In the genomic region with DNA sequence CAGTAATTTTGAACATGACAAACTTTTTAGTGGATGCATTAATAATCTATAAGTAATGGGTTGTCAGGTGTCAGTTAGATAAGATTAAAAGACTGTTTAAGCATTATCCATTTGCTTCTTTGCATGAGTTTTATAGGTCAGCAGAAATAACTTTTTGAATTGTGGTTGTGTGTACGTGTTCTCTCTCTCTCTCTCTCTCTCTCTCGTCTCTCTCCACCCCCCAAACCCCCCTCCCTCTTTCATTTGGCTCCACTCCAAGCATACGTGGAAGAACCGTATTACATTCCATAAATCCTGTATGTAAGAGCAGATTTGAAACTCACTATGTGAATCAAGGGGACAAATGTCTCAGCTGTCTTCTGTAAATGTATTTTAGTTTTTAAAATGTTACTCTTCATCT, we compare ENCODE assay signal across 13 cellular contexts.
DNase-seq lines count a peak whose midpoint lies in the region; ATAC-seq and TF ChIP-seq lines count a peak whose summit lies in the region.
"Had no signal": no experiment of that assay in that cellular context is flagged by ENCODE, and none has a peak within 500 bp of the region (broad histone marks: within the 10 kb centered on the region; RNA-seq: fewer than 3 reads in every experiment).

No MANE protein-coding gene starts in this region.

- peaks cover 25% of the 10 kb centered on the region for H3K36me3 Mint-ChIP-seq in type B pancreatic cell
- H3K36me3 Mint-ChIP-seq in activated T-cell treated with anti-CD3 and anti-CD28 coated beads, Interleukin-2, amount 50 U/mL, for 24 hours (ENCODE audit: low read depth) = no peaks in the 10 kb centered on the region

- H3K27ac Mint-ChIP-seq in type B pancreatic cell = peak overlapping the region; percentile 81
- H3K27ac Mint-ChIP-seq in activated T-cell treated with anti-CD3 and anti-CD28 coated beads, Interleukin-2, amount 50 U/mL, for 24 hours = no peak overlapping the region

- no peaks in the 10 kb centered on the region; the same call in 1 of the 2 replicates for H3K79me2 ChIP-seq in SK-N-SH (ENCODE audit: insufficient read depth)

- H3K9me2 ChIP-seq in SK-N-SH = no peaks in the 10 kb centered on the region

- no peak for TF ChIP-seq EP300 in SK-N-SH (IDR thresholded peaks at IDR 0.05; ENCODE audit: borderline replicate concordance in 1 of 2, low read depth in 1 of 2, low read length in 1 of 2)

- POLR2A ChIA-PET in SK-N-SH (lab: Yijun Ruan, JAX) = no interaction called here

- H3F3A ChIP-seq in SK-N-SH (replicated peaks; ENCODE audit: insufficient read depth) = peaks cover 3% of the 10 kb centered on the region

- DNase-seq in SK-N-SH (no peak), dorsolateral prefrontal cortex (no peak), lung microvascular endothelial cell (ENCODE audit: low read depth in 2 of 2) (peak; percentile 63 to 87), type B pancreatic cell (ENCODE audit: extremely low spot score, unreplicated experiment) (no peak), H7 (no peak), GM19238 (ENCODE audit: insufficient read length, low spot score) (no peak)
- DNase-seq in activated T-cell treated with anti-CD3 and anti-CD28 coated beads, Interleukin-2, amount 50 U/mL, for 24 hours = no peak
- DNase-seq: activated gamma-delta T cell; effector memory CD4-positive, alpha-beta T cell; left colon; MV-4-11 had no signal

- no peak for TF ChIP-seq RAD21 in SK-N-SH (IDR thresholded peaks at IDR 0.05; ENCODE audit: low read length)

- peaks cover 4 to 12% of the 10 kb centered on the region in 2 experiments; a peak in 3 of 4 replicates for H3K4me1 ChIP-seq in SK-N-SH (ENCODE audit: control insufficient read depth in 1 of 2, insufficient read depth in 2 of 2, low read depth in 1 of 2, low read length in 1 of 2)
- H3K4me1 ChIP-seq: BLaER1 had no signal

- no peaks in the 10 kb centered on the region for H3K9me3 Mint-ChIP-seq in type B pancreatic cell
- no peaks in the 10 kb centered on the region for H3K9me3 Mint-ChIP-seq in activated T-cell treated with anti-CD3 and anti-CD28 coated beads, Interleukin-2, amount 50 U/mL, for 24 hours

- no peak overlapping the region for H3K4me3 ChIP-seq in SK-N-SH (ENCODE audit: low read depth in 2 of 2, low read length in 1 of 2)
- H3K4me3 ChIP-seq in dorsolateral prefrontal cortex = peak overlapping the region in 58 of 59 donors; percentile 20 to 69 (median 47)
- H3K4me3 ChIP-seq in H7 (ENCODE audit: insufficient read depth, low read depth, low read length) = no peak overlapping the region
- H3K4me3 ChIP-seq: BLaER1 had no signal

- TF ChIP-seq CTCF in SK-N-SH (IDR thresholded peaks at IDR 0.05) = no peak
- no peak for TF ChIP-seq CTCF in dorsolateral prefrontal cortex (IDR thresholded peaks at IDR 0.05 in 54 of 56, conservative IDR thresholded peaks at IDR 0.05 in 2 of 56; ENCODE audit: low read depth in 1 of 56, partially characterized antibody in 56 of 56)
- no peak for TF ChIP-seq CTCF in type B pancreatic cell (conservative IDR thresholded peaks at IDR 0.05)

- peaks cover 39% of the 10 kb centered on the region for H3K4me1 Mint-ChIP-seq in type B pancreatic cell (ENCODE audit: unreplicated experiment)
- H3K4me1 Mint-ChIP-seq in activated T-cell treated with anti-CD3 and anti-CD28 coated beads, Interleukin-2, amount 50 U/mL, for 24 hours (ENCODE audit: low read depth) = no peaks in the 10 kb centered on the region

- no peak overlapping the region for H2AFZ ChIP-seq in SK-N-SH (ENCODE audit: low read depth)

- 40% methylated on average over 4 of the region's 4 CpGs for WGBS in SK-N-SH (ENCODE audit: low lambda C conversion rate)

- no peak overlapping the region for H3K27ac ChIP-seq in SK-N-SH (ENCODE audit: low read depth in 2 of 2, low read length in 1 of 2)
- peak overlapping the region in 54 of 59 donors; percentile 29 to 91 (median 75) for H3K27ac ChIP-seq in dorsolateral prefrontal cortex
- H3K27ac ChIP-seq: BLaER1 had no signal

- ATAC-seq in SK-N-SH treated with all-trans-retinoic acid at 6 μM for 48 hours = no peak
- ATAC-seq: left colon had no signal

- CTCF ChIA-PET in SK-N-SH (lab: Yijun Ruan, JAX) = no interaction called here

- H3K9ac ChIP-seq in SK-N-SH = no peak overlapping the region
- H3K9ac ChIP-seq: BLaER1 had no signal

- H3K27me3 ChIP-seq in SK-N-SH (ENCODE audit: insufficient read depth) (no peaks in the 10 kb centered on the region), dorsolateral prefrontal cortex (peaks cover 0 to 11% (median 0%) of the 10 kb centered on the region in 45 donors), H7 (ENCODE audit: control insufficient read depth, insufficient read depth, low read length) (no peaks in the 10 kb centered on the region)
- H3K27me3 ChIP-seq: BLaER1 had no signal

- no peaks in the 10 kb centered on the region for H4K20me1 ChIP-seq in SK-N-SH (ENCODE audit: insufficient read depth)
- H4K20me1 ChIP-seq: BLaER1 had no signal

- no peaks in the 10 kb centered on the region for H3K9me3 ChIP-seq in SK-N-SH
- H3K9me3 ChIP-seq: BLaER1 had no signal

- H3K36me3 ChIP-seq in SK-N-SH (replicated peaks in 1 of 2; ENCODE audit: control insufficient read depth in 1 of 2, insufficient read depth in 2 of 2, low read length in 1 of 2) (peaks cover 24 to 52% of the 10 kb centered on the region in 2 experiments), H7 (replicated peaks; ENCODE audit: control insufficient read depth, insufficient read depth, low read length) (no peaks in the 10 kb centered on the region)
- H3K36me3 ChIP-seq: BLaER1 had no signal

- no peaks in the 10 kb centered on the region for H3K27me3 Mint-ChIP-seq in type B pancreatic cell
- H3K27me3 Mint-ChIP-seq in activated T-cell treated with anti-CD3 and anti-CD28 coated beads, Interleukin-2, amount 50 U/mL, for 24 hours = peaks cover 4% of the 10 kb centered on the region

- peak overlapping the region; percentile 68 for H3K4me3 Mint-ChIP-seq in type B pancreatic cell
- no peak overlapping the region for H3K4me3 Mint-ChIP-seq in activated T-cell treated with anti-CD3 and anti-CD28 coated beads, Interleukin-2, amount 50 U/mL, for 24 hours

- intact Hi-C loops in dorsolateral prefrontal cortex (cut with DNase I) = loop anchor here in 1 of 2 donors (2.0 kb wide), 1 partner anchor 116 kb away; no protein-coding TSS in a partner anchor

- H3K4me2 ChIP-seq in SK-N-SH = no peak overlapping the region
- H3K4me2 ChIP-seq: BLaER1 had no signal

TF ChIP-seq in SK-N-SH, 30 proteins besides CTCF, POLR2A, EP300 and RAD21:
- TF ChIP-seq YY1 (IDR thresholded peaks at IDR 0.05; ENCODE audit: low read depth) = no peak
- TF ChIP-seq EZH2phosphoT487 (IDR thresholded peaks at IDR 0.05; ENCODE audit: borderline replicate concordance, low read depth) = no peak
- 0 out of 2 replicates have a peak, but pooled peaks have one; percentile 34 for TF ChIP-seq NFIC (IDR thresholded peaks at IDR 0.05; ENCODE audit: borderline replicate concordance)
- TF ChIP-seq GATA2 (CRISPR knock-in tag; IDR thresholded peaks at IDR 0.05) = no peak
- TF ChIP-seq, protein P1, sequence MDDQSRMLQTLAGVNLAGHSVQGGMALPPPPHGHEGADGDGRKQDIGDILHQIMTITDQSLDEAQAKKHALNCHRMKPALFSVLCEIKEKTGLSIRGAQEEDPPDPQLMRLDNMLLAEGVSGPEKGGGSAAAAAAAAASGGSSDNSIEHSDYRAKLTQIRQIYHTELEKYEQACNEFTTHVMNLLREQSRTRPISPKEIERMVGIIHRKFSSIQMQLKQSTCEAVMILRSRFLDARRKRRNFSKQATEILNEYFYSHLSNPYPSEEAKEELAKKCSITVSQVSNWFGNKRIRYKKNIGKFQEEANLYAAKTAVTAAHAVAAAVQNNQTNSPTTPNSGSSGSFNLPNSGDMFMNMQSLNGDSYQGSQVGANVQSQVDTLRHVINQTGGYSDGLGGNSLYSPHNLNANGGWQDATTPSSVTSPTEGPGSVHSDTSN (IDR thresholded peaks at IDR 0.05) = no peak

TF ChIP-seq in SK-N-SH treated with all-trans-retinoic acid at 6 μM for 48 hours, 23 proteins besides CTCF, POLR2A, EP300 and RAD21 (continues in another document):
- no peak for TF ChIP-seq GLIS3 (CRISPR knock-in tag; IDR thresholded peaks at IDR 0.05)
- no peak for TF ChIP-seq ZFP30 (CRISPR knock-in tag; IDR thresholded peaks at IDR 0.05)
- no peak for TF ChIP-seq ISL1 (CRISPR knock-in tag; IDR thresholded peaks at IDR 0.05)
- TF ChIP-seq ZNF8 (CRISPR knock-in tag; IDR thresholded peaks at IDR 0.05) = no peak
- TF ChIP-seq, protein P2, sequence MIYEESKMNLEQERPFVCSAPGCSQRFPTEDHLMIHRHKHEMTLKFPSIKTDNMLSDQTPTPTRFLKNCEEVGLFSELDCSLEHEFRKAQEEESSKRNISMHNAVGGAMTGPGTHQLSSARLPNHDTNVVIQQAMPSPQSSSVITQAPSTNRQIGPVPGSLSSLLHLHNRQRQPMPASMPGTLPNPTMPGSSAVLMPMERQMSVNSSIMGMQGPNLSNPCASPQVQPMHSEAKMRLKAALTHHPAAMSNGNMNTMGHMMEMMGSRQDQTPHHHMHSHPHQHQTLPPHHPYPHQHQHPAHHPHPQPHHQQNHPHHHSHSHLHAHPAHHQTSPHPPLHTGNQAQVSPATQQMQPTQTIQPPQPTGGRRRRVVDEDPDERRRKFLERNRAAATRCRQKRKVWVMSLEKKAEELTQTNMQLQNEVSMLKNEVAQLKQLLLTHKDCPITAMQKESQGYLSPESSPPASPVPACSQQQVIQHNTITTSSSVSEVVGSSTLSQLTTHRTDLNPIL (CRISPR knock-in tag; IDR thresholded peaks at IDR 0.05; ENCODE audit: low read depth) = no peak
- TF ChIP-seq RARB (CRISPR knock-in tag; IDR thresholded peaks at IDR 0.05) = no peak
- no peak for TF ChIP-seq TCF4 (CRISPR knock-in tag; IDR thresholded peaks at IDR 0.05; ENCODE audit: borderline replicate concordance)
- no peak for TF ChIP-seq ZFP3 (CRISPR knock-in tag; IDR thresholded peaks at IDR 0.05)
- TF ChIP-seq BACH2 (CRISPR knock-in tag; IDR thresholded peaks at IDR 0.05; ENCODE audit: borderline replicate concordance) = no peak
- TF ChIP-seq ZNF565 (CRISPR knock-in tag; conservative IDR thresholded peaks at IDR 0.05; ENCODE audit: low read depth) = no peak
- no peak for TF ChIP-seq ZNF70 (CRISPR knock-in tag; IDR thresholded peaks at IDR 0.05)

Comparison
In these comparisons a context has a peak if more than half of its experiments do, and no peak if none do; other contexts are left out.
1. DNase-seq: peak in lung microvascular endothelial cell (2 of 2); none in SK-N-SH (single experiment), dorsolateral prefrontal cortex (0 of 10), type B pancreatic cell (single experiment), activated T-cell treated with anti-CD3 and anti-CD28 coated beads, Interleukin-2, amount 50 U/mL, for 24 hours (single experiment), H7 (single experiment) and GM19238 (single experiment).
2. H3K27ac ChIP-seq: peak in dorsolateral prefrontal cortex (54 of 59); none in SK-N-SH (0 of 2).
3. H3K4me3 ChIP-seq: peak in dorsolateral prefrontal cortex (58 of 59); none in SK-N-SH (0 of 2) and H7 (single experiment).